In the genomic region with DNA sequence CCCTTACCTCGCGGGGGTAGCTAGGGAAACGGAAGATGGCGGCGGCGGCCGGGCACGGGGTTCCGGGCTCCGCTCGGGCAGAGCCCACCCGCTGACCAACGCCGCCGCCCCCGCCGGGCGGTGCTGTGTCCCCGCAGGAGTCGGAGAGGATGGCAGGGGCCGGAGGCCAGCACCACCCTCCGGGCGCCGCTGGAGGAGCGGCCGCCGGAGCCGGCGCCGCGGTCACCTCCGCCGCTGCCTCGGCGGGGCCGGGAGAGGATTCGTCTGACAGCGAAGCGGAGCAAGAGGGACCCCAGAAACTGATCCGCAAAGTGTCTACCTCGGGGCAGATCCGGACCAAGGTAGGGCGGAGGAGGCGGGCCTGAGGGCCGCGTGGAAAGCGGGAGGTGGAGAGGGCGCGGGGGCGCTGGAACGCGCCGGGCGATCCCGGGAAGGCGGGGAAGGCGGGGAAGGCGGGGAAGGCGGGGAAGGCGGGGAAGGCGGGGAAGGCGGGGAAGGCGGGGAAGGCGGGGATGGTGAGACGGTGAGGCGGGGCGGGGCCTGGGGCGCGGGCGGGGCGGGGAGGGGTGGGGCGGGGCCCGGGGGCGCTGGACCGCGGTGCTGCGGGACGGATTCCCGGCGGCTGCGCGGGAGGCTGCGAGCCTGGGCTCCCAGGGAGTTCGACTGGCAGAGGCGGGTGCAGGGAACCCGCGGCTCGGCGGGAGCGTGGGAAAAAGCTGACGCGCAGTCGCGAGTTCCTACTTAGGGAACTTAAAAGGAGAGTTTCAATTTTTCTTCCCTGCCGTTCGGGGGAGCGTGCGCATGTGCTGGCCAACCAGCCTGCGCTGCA, we compare ENCODE assay signal across 8 cellular contexts. TPM values are rescaled to one million over a fixed set of nuclear protein-coding genes. Genes with fewer than 3 reads are reported as not detected.
A peak's percentile ranks its signal among the peaks of the same experiment; 100 is the strongest.
DNase-seq lines count a peak whose midpoint lies in the region; ATAC-seq and TF ChIP-seq lines count a peak whose summit lies in the region.

TSS of gene DGKH (plus strand) at position 24 of the 829 bp plus-strand sequence. CDS start at position 150, 126 bp downstream.

- DNase-seq in A673 (ENCODE audit: low spot score) (peak; percentile 83), NCI-H345 (lab: John Stamatoyannopoulos, UW) (peak; percentile 78), dorsolateral prefrontal cortex (peak; percentile 40 to 80 (median 66))
- DNase-seq in activated CD4-positive, alpha-beta T cell treated with anti-CD3 and anti-CD28 coated beads, Interleukin-2, amount 50 U/mL, for 24 hours (ENCODE audit: low read depth in 1 of 2, low spot score in 1 of 2), result peak; percentile 33 to 34
- peak; percentile 64 for DNase-seq in stimulated activated CD4-positive, alpha-beta T cell treated with anti-CD3 and anti-CD28 coated beads, Interleukin-4, amount 100 ng/mL, for 1 hour

- CTCF ChIA-PET in A673 (lab: Charles Lee), result no interaction called here

- H3K27me3 ChIP-seq in A673 (replicated peaks; ENCODE audit: insufficient read depth, low read depth, low read length, poor library complexity) (peaks cover 5% of the 10 kb centered on the region), dorsolateral prefrontal cortex (no peaks in the 10 kb centered on the region), liver (ENCODE audit: control insufficient read depth in 4 of 4, insufficient read depth in 4 of 4, low read length in 3 of 4) (no peaks in the 10 kb centered on the region)

- H3K36me3 ChIP-seq in A673 (ENCODE audit: insufficient read depth, low read length, poor library complexity, severe bottlenecking) (no peaks in the 10 kb centered on the region), liver (ENCODE audit: control insufficient read depth in 4 of 4, insufficient read depth in 3 of 4, low read depth in 1 of 4, low read length in 3 of 4) (no peaks in the 10 kb centered on the region)

- peak within 1 kb of the TSS; percentile 57 to 71 for H3K9ac ChIP-seq in liver (ENCODE audit: low read depth in 1 of 2, low read length in 2 of 2)

- 1% methylated on average over 99 of the region's 99 CpGs for WGBS in liver

- peak; percentile 53 for ATAC-seq in GM18511 (IDR thresholded peaks at IDR 0.05; ENCODE audit: unreplicated experiment)
- peak; percentile 44 for ATAC-seq in HG03039 (IDR thresholded peaks at IDR 0.05; ENCODE audit: unreplicated experiment)

- no peaks in the 10 kb centered on the region for H3K9me3 ChIP-seq in A673 (ENCODE audit: low read depth, low read length, poor library complexity, severe bottlenecking)
- no peaks in the 10 kb centered on the region for H3K9me3 ChIP-seq in liver (ENCODE audit: control insufficient read depth in 4 of 4, low read length in 3 of 4)

- BruUV-seq in A673 (replicated peaks; lab: Mats Ljungman, UMichigan), result no TSS peak

- TF ChIP-seq CTCF in A673 (conservative IDR thresholded peaks at IDR 0.05; ENCODE audit: low read depth, low read length), result no peak
- peak in 11 of 56 donors; percentile 4 to 24 (median 14) for TF ChIP-seq CTCF in dorsolateral prefrontal cortex (IDR thresholded peaks at IDR 0.05 in 54 of 56, conservative IDR thresholded peaks at IDR 0.05 in 2 of 56; ENCODE audit: low read depth in 1 of 56, partially characterized antibody in 56 of 56)
- peak; percentile 5 for TF ChIP-seq CTCF in liver (IDR thresholded peaks at IDR 0.05; ENCODE audit: low read depth, low read length, missing input control)

- TF ChIP-seq RAD21 in liver (IDR thresholded peaks at IDR 0.05), result peak in 1 of 2 donors; percentile 9

- peak within 1 kb of the TSS; percentile 75 for H3K4me3 ChIP-seq in A673 (ENCODE audit: low read depth, low read length, poor library complexity, severe bottlenecking)
- H3K4me3 ChIP-seq in dorsolateral prefrontal cortex, result peak within 1 kb of the TSS; percentile 65 to 95 (median 83)
- H3K4me3 ChIP-seq in liver (ENCODE audit: low read depth in 1 of 3, low read length in 3 of 3), result peak within 1 kb of the TSS; percentile 91

- H3K4me1 ChIP-seq in A673 (ENCODE audit: insufficient read depth, low read length, poor library complexity, severe bottlenecking) (no peaks in the 10 kb centered on the region), liver (ENCODE audit: control insufficient read depth in 4 of 4, insufficient read depth in 4 of 4, low read length in 3 of 4) (peaks cover 0 to 21% (median 11%) of the 10 kb centered on the region in 4 donors)

- H3K27ac ChIP-seq in A673 (ENCODE audit: low read depth, low read length, poor library complexity, severe bottlenecking) (peak within 1 kb of the TSS; percentile 66), dorsolateral prefrontal cortex (peak within 1 kb of the TSS in 56 of 59 donors; percentile 15 to 89 (median 72)), liver (ENCODE audit: low read depth in 1 of 2, low read length in 2 of 2) (peak within 1 kb of the TSS; percentile 79 to 86)

- POLR2A ChIA-PET in A673 (lab: Charles Lee; ENCODE audit: low non-redundant PET), result no interaction called here

- intact Hi-C loops in A673 (cut with micrococcal nuclease; ENCODE audit: unreplicated experiment) (no loop called here), dorsolateral prefrontal cortex (cut with DNase I) (loop anchor here (1.0 to 10.0 kb wide), 3 partner anchors 9 to 594 kb away; partner anchors contain the start of gene RGCC (in 1 of the 2))

TF ChIP-seq in liver, 16 proteins besides CTCF, POLR2A, EP300 and RAD21:
- TF ChIP-seq ATF3 (IDR thresholded peaks at IDR 0.05), result no peak
- TF ChIP-seq FOXA1 (IDR thresholded peaks at IDR 0.05), result no peak
- no peak for TF ChIP-seq MAX (IDR thresholded peaks at IDR 0.05)
- TF ChIP-seq JUND (IDR thresholded peaks at IDR 0.05), result no peak
- no peak for TF ChIP-seq TAF1 (conservative IDR thresholded peaks at IDR 0.05)
- no peak for TF ChIP-seq EGR1 (IDR thresholded peaks at IDR 0.05; ENCODE audit: low read depth in 2 of 2)
- TF ChIP-seq FOXA2 (IDR thresholded peaks at IDR 0.05), result no peak

RNA-seq across cellular contexts. Expression of gene DGKH, which starts in this region (rescaled TPM):
- 13.1 and 13.8 TPM in 2 replicates for total RNA-seq in A673 (2021)
- 10 to 100 TPM; 15.4 to 45.9 (median 29.1) TPM for total RNA-seq in dorsolateral prefrontal cortex
- total RNA-seq in liver, result 1 to 10 TPM; 1.6 to 3.7 TPM
- under 1 TPM; 0.25 to 0.30 TPM for polyA plus RNA-seq in liver

Comparison
In these comparisons a context has a peak if more than half of its experiments do, and no peak if none do; other contexts are left out.
1. Peak in every context shown above with its lines: DNase-seq, ATAC-seq, H3K4me3 ChIP-seq and H3K27ac ChIP-seq.